Comparison of ENCODE assay signal across 8 cellular contexts in the genomic region with DNA sequence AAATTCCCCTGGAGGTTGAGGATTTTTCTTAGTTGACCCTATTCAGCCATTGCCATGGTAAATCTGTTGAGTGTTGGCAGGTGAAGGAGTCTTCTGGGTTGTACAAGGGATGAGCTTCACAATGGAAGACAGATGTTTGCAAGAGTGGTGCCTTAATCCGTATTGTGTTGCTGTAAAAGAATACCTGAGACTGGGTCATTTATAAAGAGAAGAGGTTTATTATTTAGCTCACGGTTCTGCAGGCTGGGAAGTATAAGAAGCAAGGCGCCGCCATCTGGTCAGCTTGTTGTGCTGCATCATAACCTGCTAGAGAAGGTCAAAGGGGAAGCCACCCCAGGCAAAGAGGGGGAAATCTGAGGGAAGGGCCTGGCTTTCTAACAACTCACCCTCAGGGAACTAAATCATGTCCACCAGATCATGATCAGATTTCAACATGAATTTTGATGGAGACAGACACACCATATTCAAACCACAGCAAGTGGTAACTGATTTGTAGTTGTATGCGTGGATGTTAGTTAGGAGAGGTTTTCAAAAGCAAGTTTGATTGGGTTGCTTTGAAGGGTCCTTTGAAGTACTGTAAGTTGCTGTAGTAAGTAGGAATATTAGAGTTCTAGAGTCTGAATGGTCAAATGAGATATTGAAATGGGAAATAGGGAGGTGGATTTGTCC. TPM values are rescaled to one million over a fixed set of nuclear protein-coding genes. Genes with fewer than 3 reads are reported as not detected.
DNase-seq lines count a peak whose midpoint lies in the region; ATAC-seq and TF ChIP-seq lines count a peak whose summit lies in the region.

No MANE protein-coding gene starts in this region.

- H3K9me3 ChIP-seq in DOHH2 (ENCODE audit: control insufficient read depth, insufficient read depth, low read length) (no peaks in the 10 kb centered on the region), fibroblast of lung (ENCODE audit: control insufficient read depth, insufficient read depth, low read depth, low read length) (no peaks in the 10 kb centered on the region)

- H3K4me1 ChIP-seq in DOHH2 (ENCODE audit: control insufficient read depth, low read length), result peaks cover 32% of the 10 kb centered on the region
- peaks cover 4% of the 10 kb centered on the region for H3K4me1 ChIP-seq in fibroblast of lung (ENCODE audit: control insufficient read depth, extremely low read depth, insufficient read depth, low read length)

- H3K4me2 ChIP-seq in DOHH2 (ENCODE audit: low read length), result peak overlapping the region; percentile 96
- H3K4me2 ChIP-seq in fibroblast of lung (ENCODE audit: extremely low read depth, insufficient read depth, low read length), result peak overlapping the region; percentile 57

- H3K27me3 ChIP-seq in DOHH2 (ENCODE audit: control insufficient read depth, low read length) (no peaks in the 10 kb centered on the region), fibroblast of lung (ENCODE audit: control insufficient read depth, insufficient read depth, low read length) (no peaks in the 10 kb centered on the region)

- no peak overlapping the region for H2AFZ ChIP-seq in fibroblast of lung (ENCODE audit: low read length)

- H4K20me1 ChIP-seq in DOHH2 (ENCODE audit: control insufficient read depth, insufficient read depth, low read depth, low read length) (peaks cover 4% of the 10 kb centered on the region), fibroblast of lung (ENCODE audit: control insufficient read depth, extremely low read depth, insufficient read depth, low read length) (no peaks in the 10 kb centered on the region)

- peak; percentile 27 for ATAC-seq in HG03342 (IDR thresholded peaks at IDR 0.05; ENCODE audit: unreplicated experiment)
- peak; percentile 23 to 38 (median 33) for ATAC-seq in natural killer cell
- ATAC-seq in GM18498 (IDR thresholded peaks at IDR 0.05; ENCODE audit: unreplicated experiment), result no peak

- no peaks in the 10 kb centered on the region for H3K9me2 ChIP-seq in DOHH2 (replicated peaks; ENCODE audit: control insufficient read depth, low read length)

- no peak overlapping the region for H3K9ac ChIP-seq in fibroblast of lung (ENCODE audit: insufficient read depth, low read length)

- H3K9me3 Mint-ChIP-seq in natural killer cell, result no peaks in the 10 kb centered on the region

- TF ChIP-seq CTCF in DOHH2 (IDR thresholded peaks at IDR 0.05; ENCODE audit: low read depth, low read length, poor library complexity, severe bottlenecking) (peak; percentile 90), fibroblast of lung (conservative IDR thresholded peaks at IDR 0.05 in 1 of 2, IDR thresholded peaks at IDR 0.05 in 1 of 2; ENCODE audit: low read depth in 1 of 2, low read length in 2 of 2) (peak; percentile 65 to 90), natural killer cell (IDR thresholded peaks at IDR 0.05) (peak; percentile 61)

- peak overlapping the region; percentile 96 for H3K4me3 ChIP-seq in DOHH2 (ENCODE audit: low read length)
- H3K4me3 ChIP-seq in fibroblast of lung (replicated peaks in 1 of 4; ENCODE audit: control extremely low read depth in 1 of 4, insufficient read depth in 1 of 4, low read depth in 3 of 4, low read length in 4 of 4), result peak overlapping the region in 3 of 4 experiments; percentile 70 to 99 (median 78)

- H3K36me3 Mint-ChIP-seq in natural killer cell, result no peaks in the 10 kb centered on the region

- peak overlapping the region in 1 of 2 donors; percentile 18 for H3K27ac Mint-ChIP-seq in natural killer cell

- intact Hi-C loops in natural killer cell (cut with micrococcal nuclease), result loop anchor here (1.0 to 5.0 kb wide), 3 partner anchors 138 to 452 kb away; partner anchors contain the start of gene FCHO2

- no peak overlapping the region for H3K27ac ChIP-seq in DOHH2 (ENCODE audit: low read depth, low read length)
- H3K27ac ChIP-seq in fibroblast of lung (ENCODE audit: insufficient read depth, low read length), result peak overlapping the region; percentile 4

- H3K36me3 ChIP-seq in DOHH2 (ENCODE audit: control insufficient read depth, low read length) (peaks cover 7% of the 10 kb centered on the region), fibroblast of lung (ENCODE audit: control insufficient read depth, insufficient read depth, low read length) (no peaks in the 10 kb centered on the region)

- H3K27me3 Mint-ChIP-seq in natural killer cell (ENCODE audit: low read depth in 2 of 2), result peaks cover 0 to 2% of the 10 kb centered on the region in 2 donors

- peaks cover 5% of the 10 kb centered on the region for H3F3A ChIP-seq in DOHH2 (ENCODE audit: control insufficient read depth, insufficient read depth)

- H3K4me1 Mint-ChIP-seq in natural killer cell, result peaks cover 21 to 22% of the 10 kb centered on the region in 2 donors

- H3K4me3 Mint-ChIP-seq in natural killer cell, result no peak overlapping the region

- H3K79me2 ChIP-seq in DOHH2 (ENCODE audit: control insufficient read depth, low read length), result peaks cover 75% of the 10 kb centered on the region
- peaks cover 65% of the 10 kb centered on the region for H3K79me2 ChIP-seq in fibroblast of lung (ENCODE audit: control insufficient read depth, insufficient read depth, low read length)

- DNase-seq in NCI-H82 (lab: John Stamatoyannopoulos, UW) (peak; percentile 90), activated T-cell treated with anti-CD3 and anti-CD28 coated beads for 24 hours (ENCODE audit: low read depth) (peak; percentile 36), fibroblast of lung (ENCODE audit: low read depth in 2 of 2) (peak; percentile 47 to 73), natural killer cell (peak; percentile 39), stromal cell of bone marrow (ENCODE audit: low read depth) (peak; percentile 49)

RNA-seq across cellular contexts. Expression of gene TNPO1, which starts 2.5 kb away (rescaled TPM):
- 207 and 226 TPM in 2 replicates for total RNA-seq in fibroblast of lung
- 93.7 and 117 TPM in 2 replicates for polyA plus RNA-seq in fibroblast of lung
- 58.4 and 76.2 TPM in 2 replicates for polyA plus RNA-seq in fibroblast of lung (2012)
- 42.7 and 101 TPM in 2 replicates for polyA minus RNA-seq in fibroblast of lung (ENCODE audit: low replicate concordance)
- 10 to 100 TPM; 64.9 to 98.3 (median 97.6) TPM for total RNA-seq in natural killer cell

Comparison
In these comparisons a context has a peak if more than half of its experiments do, and no peak if none do; other contexts are left out.
1. DNase-seq: peak in every context shown above with its lines; median percentile 90 in NCI-H82; 60 in fibroblast of lung; 49 in stromal cell of bone marrow; 39 in natural killer cell; 36 in activated T-cell treated with anti-CD3 and anti-CD28 coated beads for 24 hours.